Comparison of ENCODE assay signal across 1 cellular context in the genomic region with DNA sequence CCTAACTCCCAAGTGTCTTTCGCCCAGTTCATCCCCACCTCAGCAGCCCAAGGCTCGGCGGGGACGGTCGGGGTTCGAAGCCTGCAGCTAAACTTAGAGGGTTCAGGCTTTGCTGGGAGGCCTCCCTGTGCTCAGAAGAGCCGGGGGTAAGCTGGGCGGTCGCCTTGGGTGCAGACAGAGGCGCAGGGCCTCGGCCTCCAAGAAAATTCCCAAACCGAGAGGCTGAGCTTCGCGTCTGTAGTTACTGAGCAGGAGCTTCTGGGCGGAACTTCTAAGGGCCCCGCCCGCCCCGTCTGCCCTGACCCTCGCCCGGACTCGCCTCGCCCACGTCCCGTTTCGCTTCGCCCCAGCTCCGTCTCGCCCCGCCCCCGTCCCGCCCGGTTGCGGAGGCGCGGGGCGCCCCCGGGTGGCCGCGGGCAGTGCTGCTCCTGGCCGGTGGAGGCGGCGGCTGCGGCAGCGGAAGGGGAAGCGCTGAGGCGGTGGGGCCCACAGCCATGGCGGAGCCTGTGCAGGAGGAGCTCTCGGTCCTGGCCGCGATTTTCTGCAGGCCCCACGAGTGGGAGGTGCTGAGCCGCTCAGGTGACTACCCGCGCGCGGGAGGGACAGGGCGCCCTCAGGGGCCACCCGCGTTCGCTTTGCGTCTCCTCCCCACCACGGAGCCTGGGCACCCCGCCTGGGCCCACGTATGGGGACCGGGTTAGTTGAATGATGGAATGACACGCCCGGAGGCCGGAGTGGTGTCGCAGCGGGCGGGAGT.
A peak's percentile ranks its signal among the peaks of the same experiment; 100 is the strongest.
TF ChIP-seq lines count a peak whose summit lies in the region.

Gene RWDD3, plus strand, starts transcription at position 474 of the 757 bp plus-strand sequence. Its CDS starts 21 bp downstream, at position 495.

TF ChIP-seq in IMR-90, 13 proteins besides CTCF, POLR2A, EP300 and RAD21:
- TF ChIP-seq SMC3 (IDR thresholded peaks at IDR 0.05; ENCODE audit: low read depth, low read length) (peak; percentile 48), FOS (IDR thresholded peaks at IDR 0.05; ENCODE audit: low read depth, low read length) (no peak), MAFK (IDR thresholded peaks at IDR 0.05; ENCODE audit: low read depth, low read length) (no peak; the same call in 1 of the 2 replicates), MAZ (IDR thresholded peaks at IDR 0.05; ENCODE audit: borderline replicate concordance, low read depth, low read length) (peak; percentile 96)
